In genomic region chr3:72811551-72811950, GRCh38 we compare ENCODE assay signal across 21 cellular contexts. TPM values are rescaled to one million over a fixed set of nuclear protein-coding genes. Genes with fewer than 3 reads are reported as not detected.
DNase-seq lines count a peak whose midpoint lies in the region; ATAC-seq and TF ChIP-seq lines count a peak whose summit lies in the region.
"Had no signal": no experiment of that assay in that cellular context is flagged by ENCODE, and none has a peak within 500 bp of the region (broad histone marks: within the 10 kb centered on the region; RNA-seq: fewer than 3 reads in every experiment).

No MANE protein-coding gene starts in this region.

- H3K9me3 ChIP-seq in BE2C, result no peaks in the 10 kb centered on the region
- H3K9me3 ChIP-seq in HUES64 (ENCODE audit: insufficient read depth, low read depth, low read length), result no peaks in the 10 kb centered on the region
- H3K9me3 ChIP-seq: ascending aorta; BLaER1 treated with 17β-estradiol and CSF1 and Interleukin-3, amounts not matched to agents 10 nM and 100 nM; left lung; SJSA1; upper lobe of left lung had no signal

- peak overlapping the region; percentile 83 for H3K27ac ChIP-seq in HUES64 (ENCODE audit: low read depth, low read length)
- H3K27ac ChIP-seq: ascending aorta; BLaER1 treated with 17β-estradiol and CSF1 and Interleukin-3, amounts not matched to agents 10 nM and 100 nM; left lung; SJSA1; upper lobe of left lung had no signal

- no peak for ATAC-seq in GM19351 (IDR thresholded peaks at IDR 0.05; ENCODE audit: unreplicated experiment)
- ATAC-seq: activated naive CD4-positive, alpha-beta T cell treated with anti-CD3 and anti-CD28 coated beads, Interleukin-2, amount 50 U/mL, for 72 hours; activated T-helper 17 cell treated with anti-CD3 and anti-CD28 coated beads, Interleukin-2, amount 50 U/mL, for 72 hours; K562; left lung had no signal

- in situ Hi-C loops in astrocyte of the cerebellum (cut with HindIII; ENCODE audit: low sequenced_read_pairs), result no loop called here

- H3K4me3 ChIP-seq in BE2C (ENCODE audit: low read depth, low read length) (no peak overlapping the region), HUES64 (ENCODE audit: low read length) (no peak overlapping the region), astrocyte of the cerebellum (ENCODE audit: low read depth, low read length) (no peak overlapping the region)
- H3K4me3 ChIP-seq: ascending aorta; BLaER1 treated with 17β-estradiol and CSF1 and Interleukin-3, amounts not matched to agents 10 nM and 100 nM; K562; left lung; SJSA1; upper lobe of left lung had no signal

- DNase-seq in BE2C, result no peak
- no peak for DNase-seq in astrocyte of the cerebellum (ENCODE audit: low read depth)
- DNase-seq in iPS-NIHi11 (ENCODE audit: low spot score), result peak; percentile 23
- DNase-seq in NCI-H2196 treated with DMSO at 0.1 percent for 48 hours (lab: John Stamatoyannopoulos, UW; ENCODE audit: unreplicated experiment), result no peak
- no peak for DNase-seq in DMS153 (lab: John Stamatoyannopoulos, UW)
- DNase-seq in RKO (ENCODE audit: low spot score), result no peak
- DNase-seq: ACHN; activated CD4-positive, alpha-beta T cell treated with anti-CD3 and anti-CD28 coated beads, Interleukin-2, amount 10 ng/mL, durations not matched to agents 24 days and 14 days; effector CD8-positive, alpha-beta T cell; left lung; NCI-H146; nephron progenitor cell; upper lobe of left lung had no signal

- H3K4me1 ChIP-seq in BE2C (no peaks in the 10 kb centered on the region), HUES64 (ENCODE audit: insufficient read depth, low read length) (peaks cover 38% of the 10 kb centered on the region)
- H3K4me1 ChIP-seq: ascending aorta, SJSA1 had no signal

- peaks cover 4% of the 10 kb centered on the region for H3K36me3 ChIP-seq in BE2C
- H3K36me3 ChIP-seq in HUES64 (ENCODE audit: insufficient read depth, low read length), result no peaks in the 10 kb centered on the region; the same call in 1 of the 2 replicates
- H3K36me3 ChIP-seq: ascending aorta, upper lobe of left lung had no signal

- H3K9ac ChIP-seq in HUES64 (ENCODE audit: low read depth, low read length), result no peak overlapping the region
- H3K9ac ChIP-seq: BLaER1 treated with 17β-estradiol and CSF1 and Interleukin-3, amounts not matched to agents 10 nM and 100 nM had no signal

- 100% methylated on average over 1 of the region's 1 CpG for WGBS in HUES64

- H3K27me3 ChIP-seq in BE2C (no peaks in the 10 kb centered on the region), HUES64 (ENCODE audit: insufficient read depth, low read length) (no peaks in the 10 kb centered on the region)
- H3K27me3 ChIP-seq: ascending aorta; BLaER1 treated with 17β-estradiol and CSF1 and Interleukin-3, amounts not matched to agents 10 nM and 100 nM; left lung; SJSA1; upper lobe of left lung had no signal

- TF ChIP-seq CTCF in BE2C (IDR thresholded peaks at IDR 0.05; ENCODE audit: low read depth, low read length) (0 out of 2 replicates have a peak, but pooled peaks have one; percentile 23), astrocyte of the cerebellum (IDR thresholded peaks at IDR 0.05; ENCODE audit: low read depth, low read length, missing control alignments) (peak; percentile 17)

RNA-seq across cellular contexts. Expression of gene SHQ1, which starts 36.7 kb away (rescaled TPM):
- polyA plus RNA-seq in BE2C (2012; ENCODE audit: insufficient read depth, insufficient read length, low read depth), result 48.4 TPM
- 20.4 TPM for polyA plus RNA-seq in HUES64 (2013, experiment 1 of 2)
- polyA plus RNA-seq in HUES64 (2013, experiment 2 of 2), result 19.9 TPM
